15 cellular contexts compared by ENCODE assay signal in genomic region chr5:112710896-112711295, GRCh38.
"Had no signal": no experiment of that assay in that cellular context is flagged by ENCODE, and none has a peak within 500 bp of the region (broad histone marks: within the 10 kb centered on the region; RNA-seq: fewer than 3 reads in every experiment).

No MANE protein-coding gene starts in this region.

- H3K9me3 ChIP-seq: gastrocnemius medialis, heart right ventricle, lower lobe of right lung had no signal

- H3K4me3 Mint-ChIP-seq: activated naive CD8-positive, alpha-beta T cell treated with anti-CD3 and anti-CD28 coated beads for 36 hours; stimulated activated memory B cell treated with anti-CD40 and anti-IgM and Interleukin-4, amounts not matched to agents 10 μg/mL and 1 μg/mL and 100 μg/mL, for 72 hours had no signal

- DNase-seq: activated CD8-positive, alpha-beta memory T cell treated with anti-CD3 and anti-CD28 coated beads, Interleukin-2, amount 50 U/mL, for 48 hours; activated gamma-delta T cell; activated naive CD8-positive, alpha-beta T cell treated with anti-CD3 and anti-CD28 coated beads for 36 hours; cerebellar nuclear complex; effector memory CD4-positive, alpha-beta T cell; gastrocnemius medialis; heart right ventricle; left colon; lower lobe of right lung; stimulated activated CD4-positive, alpha-beta T cell treated with anti-CD3 and anti-CD28 coated beads, Interleukin-12 subunit alpha, Interleukin-12 subunit beta, amount 100 ng/mL, for 4 hours; T-helper 1 cell had no signal

- H3K27ac ChIP-seq: epithelial cell of prostate, gastrocnemius medialis, heart right ventricle, lower lobe of right lung, VCaP had no signal

- H3K9me3 Mint-ChIP-seq: activated naive CD8-positive, alpha-beta T cell treated with anti-CD3 and anti-CD28 coated beads for 36 hours; stimulated activated memory B cell treated with anti-CD40 and anti-IgM and Interleukin-4, amounts not matched to agents 10 μg/mL and 1 μg/mL and 100 μg/mL, for 72 hours had no signal

- H3K27me3 Mint-ChIP-seq: activated naive CD8-positive, alpha-beta T cell treated with anti-CD3 and anti-CD28 coated beads for 36 hours; stimulated activated memory B cell treated with anti-CD40 and anti-IgM and Interleukin-4, amounts not matched to agents 10 μg/mL and 1 μg/mL and 100 μg/mL, for 72 hours had no signal

- H3K4me3 ChIP-seq: gastrocnemius medialis, heart right ventricle, lower lobe of right lung had no signal

- H3K27me3 ChIP-seq: gastrocnemius medialis, heart right ventricle had no signal

- H3K36me3 ChIP-seq: gastrocnemius medialis, heart right ventricle, lower lobe of right lung had no signal

- ATAC-seq: activated T-cell treated with anti-CD3 and anti-CD28 coated beads, Interleukin-2, amount 50 U/mL, for 72 hours; gastrocnemius medialis; heart right ventricle; left colon; lower lobe of right lung; stimulated activated memory B cell treated with anti-CD40 and anti-IgM and Interleukin-4, amounts not matched to agents 10 μg/mL and 1 μg/mL and 100 μg/mL, for 72 hours had no signal

- H3K27ac Mint-ChIP-seq: activated naive CD8-positive, alpha-beta T cell treated with anti-CD3 and anti-CD28 coated beads for 36 hours; activated T-cell treated with anti-CD3 and anti-CD28 coated beads, Interleukin-2, amount 50 U/mL, for 72 hours; stimulated activated memory B cell treated with anti-CD40 and anti-IgM and Interleukin-4, amounts not matched to agents 10 μg/mL and 1 μg/mL and 100 μg/mL, for 72 hours had no signal
